Comparison of ENCODE assay signal across 2 cellular contexts in the genomic region with DNA sequence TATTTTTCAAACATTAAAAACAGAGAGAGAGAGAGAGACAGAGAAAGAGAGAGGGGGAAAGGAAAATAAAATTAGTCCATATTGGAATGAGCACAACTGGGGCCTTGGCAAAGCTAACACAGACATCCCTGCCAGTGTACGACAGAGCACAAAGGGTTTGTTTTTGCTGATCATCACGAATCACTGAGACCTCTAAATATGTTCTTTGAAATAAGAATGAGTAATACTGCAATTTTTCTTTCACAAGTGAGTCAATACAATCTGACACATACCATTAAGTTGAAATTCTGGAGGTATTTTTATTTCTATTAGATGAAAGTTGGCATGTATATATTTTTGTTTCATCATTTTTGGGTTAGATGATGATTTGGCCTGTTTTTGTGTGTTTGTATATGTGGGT.
TF ChIP-seq lines count a peak whose summit lies in the region.

No MANE protein-coding gene starts in this region.

TF ChIP-seq in SK-N-SH, 30 proteins besides CTCF, POLR2A, EP300 and RAD21 (continued from another document):
- TF ChIP-seq RCOR1 (IDR thresholded peaks at IDR 0.05; ENCODE audit: low read length) = no peak

TF ChIP-seq in SK-N-SH treated with all-trans-retinoic acid at 6 μM for 48 hours, 23 proteins besides CTCF, POLR2A, EP300 and RAD21 (continued from another document):
- TF ChIP-seq, protein P1, sequence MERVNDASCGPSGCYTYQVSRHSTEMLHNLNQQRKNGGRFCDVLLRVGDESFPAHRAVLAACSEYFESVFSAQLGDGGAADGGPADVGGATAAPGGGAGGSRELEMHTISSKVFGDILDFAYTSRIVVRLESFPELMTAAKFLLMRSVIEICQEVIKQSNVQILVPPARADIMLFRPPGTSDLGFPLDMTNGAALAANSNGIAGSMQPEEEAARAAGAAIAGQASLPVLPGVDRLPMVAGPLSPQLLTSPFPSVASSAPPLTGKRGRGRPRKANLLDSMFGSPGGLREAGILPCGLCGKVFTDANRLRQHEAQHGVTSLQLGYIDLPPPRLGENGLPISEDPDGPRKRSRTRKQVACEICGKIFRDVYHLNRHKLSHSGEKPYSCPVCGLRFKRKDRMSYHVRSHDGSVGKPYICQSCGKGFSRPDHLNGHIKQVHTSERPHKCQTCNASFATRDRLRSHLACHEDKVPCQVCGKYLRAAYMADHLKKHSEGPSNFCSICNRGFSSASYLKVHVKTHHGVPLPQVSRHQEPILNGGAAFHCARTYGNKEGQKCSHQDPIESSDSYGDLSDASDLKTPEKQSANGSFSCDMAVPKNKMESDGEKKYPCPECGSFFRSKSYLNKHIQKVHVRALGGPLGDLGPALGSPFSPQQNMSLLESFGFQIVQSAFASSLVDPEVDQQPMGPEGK (CRISPR knock-in tag; IDR thresholded peaks at IDR 0.05; ENCODE audit: borderline replicate concordance) = no peak
- TF ChIP-seq ZFP3 (CRISPR knock-in tag; IDR thresholded peaks at IDR 0.05) = no peak
- no peak for TF ChIP-seq TCF4 (CRISPR knock-in tag; IDR thresholded peaks at IDR 0.05; ENCODE audit: borderline replicate concordance)
- TF ChIP-seq, protein P2, sequence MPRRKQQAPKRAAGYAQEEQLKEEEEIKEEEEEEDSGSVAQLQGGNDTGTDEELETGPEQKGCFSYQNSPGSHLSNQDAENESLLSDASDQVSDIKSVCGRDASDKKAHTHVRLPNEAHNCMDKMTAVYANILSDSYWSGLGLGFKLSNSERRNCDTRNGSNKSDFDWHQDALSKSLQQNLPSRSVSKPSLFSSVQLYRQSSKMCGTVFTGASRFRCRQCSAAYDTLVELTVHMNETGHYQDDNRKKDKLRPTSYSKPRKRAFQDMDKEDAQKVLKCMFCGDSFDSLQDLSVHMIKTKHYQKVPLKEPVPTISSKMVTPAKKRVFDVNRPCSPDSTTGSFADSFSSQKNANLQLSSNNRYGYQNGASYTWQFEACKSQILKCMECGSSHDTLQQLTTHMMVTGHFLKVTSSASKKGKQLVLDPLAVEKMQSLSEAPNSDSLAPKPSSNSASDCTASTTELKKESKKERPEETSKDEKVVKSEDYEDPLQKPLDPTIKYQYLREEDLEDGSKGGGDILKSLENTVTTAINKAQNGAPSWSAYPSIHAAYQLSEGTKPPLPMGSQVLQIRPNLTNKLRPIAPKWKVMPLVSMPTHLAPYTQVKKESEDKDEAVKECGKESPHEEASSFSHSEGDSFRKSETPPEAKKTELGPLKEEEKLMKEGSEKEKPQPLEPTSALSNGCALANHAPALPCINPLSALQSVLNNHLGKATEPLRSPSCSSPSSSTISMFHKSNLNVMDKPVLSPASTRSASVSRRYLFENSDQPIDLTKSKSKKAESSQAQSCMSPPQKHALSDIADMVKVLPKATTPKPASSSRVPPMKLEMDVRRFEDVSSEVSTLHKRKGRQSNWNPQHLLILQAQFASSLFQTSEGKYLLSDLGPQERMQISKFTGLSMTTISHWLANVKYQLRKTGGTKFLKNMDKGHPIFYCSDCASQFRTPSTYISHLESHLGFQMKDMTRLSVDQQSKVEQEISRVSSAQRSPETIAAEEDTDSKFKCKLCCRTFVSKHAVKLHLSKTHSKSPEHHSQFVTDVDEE (CRISPR knock-in tag; IDR thresholded peaks at IDR 0.05) = no peak
- TF ChIP-seq ZNF565 (CRISPR knock-in tag; conservative IDR thresholded peaks at IDR 0.05; ENCODE audit: low read depth) = no peak
- no peak for TF ChIP-seq RARB (CRISPR knock-in tag; IDR thresholded peaks at IDR 0.05)
- TF ChIP-seq OSR1 (CRISPR knock-in tag; IDR thresholded peaks at IDR 0.05) = no peak
- no peak for TF ChIP-seq ZFP30 (CRISPR knock-in tag; IDR thresholded peaks at IDR 0.05)
- no peak for TF ChIP-seq TOX (CRISPR knock-in tag; IDR thresholded peaks at IDR 0.05; ENCODE audit: borderline replicate concordance)
- TF ChIP-seq, protein P3, sequence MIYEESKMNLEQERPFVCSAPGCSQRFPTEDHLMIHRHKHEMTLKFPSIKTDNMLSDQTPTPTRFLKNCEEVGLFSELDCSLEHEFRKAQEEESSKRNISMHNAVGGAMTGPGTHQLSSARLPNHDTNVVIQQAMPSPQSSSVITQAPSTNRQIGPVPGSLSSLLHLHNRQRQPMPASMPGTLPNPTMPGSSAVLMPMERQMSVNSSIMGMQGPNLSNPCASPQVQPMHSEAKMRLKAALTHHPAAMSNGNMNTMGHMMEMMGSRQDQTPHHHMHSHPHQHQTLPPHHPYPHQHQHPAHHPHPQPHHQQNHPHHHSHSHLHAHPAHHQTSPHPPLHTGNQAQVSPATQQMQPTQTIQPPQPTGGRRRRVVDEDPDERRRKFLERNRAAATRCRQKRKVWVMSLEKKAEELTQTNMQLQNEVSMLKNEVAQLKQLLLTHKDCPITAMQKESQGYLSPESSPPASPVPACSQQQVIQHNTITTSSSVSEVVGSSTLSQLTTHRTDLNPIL (CRISPR knock-in tag; IDR thresholded peaks at IDR 0.05; ENCODE audit: low read depth) = no peak
- no peak for TF ChIP-seq SNAI2 (CRISPR knock-in tag; IDR thresholded peaks at IDR 0.05)
- TF ChIP-seq ARNTL (CRISPR knock-in tag; IDR thresholded peaks at IDR 0.05; ENCODE audit: borderline replicate concordance, low read depth) = no peak
- no peak for TF ChIP-seq GLIS3 (CRISPR knock-in tag; IDR thresholded peaks at IDR 0.05)
